In genomic region chr5:37847978-37848425, GRCh38 we compare ENCODE assay signal across 9 cellular contexts. TPM values are rescaled to one million over a fixed set of nuclear protein-coding genes. Genes with fewer than 3 reads are reported as not detected.
DNase-seq lines count a peak whose midpoint lies in the region; TF ChIP-seq lines count a peak whose summit lies in the region.
"Had no signal": no experiment of that assay in that cellular context is flagged by ENCODE, and none has a peak within 500 bp of the region (broad histone marks: within the 10 kb centered on the region; RNA-seq: fewer than 3 reads in every experiment).

No MANE protein-coding gene starts in this region.

- H3K9me3 ChIP-seq in MG63 (no peaks in the 10 kb centered on the region), smooth muscle cell (replicated peaks; ENCODE audit: low read depth) (no peaks in the 10 kb centered on the region)

- peak overlapping the region; percentile 82 for H3K9ac ChIP-seq in smooth muscle cell (ENCODE audit: low read depth)

- no peaks in the 10 kb centered on the region for H4K20me1 ChIP-seq in smooth muscle cell (ENCODE audit: low read depth)

- H3K79me2 ChIP-seq in smooth muscle cell (ENCODE audit: low read depth): no peaks in the 10 kb centered on the region

- no peak for DNase-seq in activated naive CD4-positive, alpha-beta T cell treated with anti-CD3 and anti-CD28 coated beads for 36 hours
- no peak for DNase-seq in activated naive CD4-positive, alpha-beta T cell treated with anti-CD3 and anti-CD28 coated beads, Interleukin-2, amount 10 ng/mL, durations not matched to agents 7 days and 5 days
- DNase-seq in MG63 (peak; percentile 56), astrocyte of the spinal cord (ENCODE audit: low read depth, low spot score) (peak; percentile 62), smooth muscle cell (lab: John Stamatoyannopoulos, UW; ENCODE audit: unreplicated experiment) (no peak), activated gamma-delta T cell (lab: John Stamatoyannopoulos, UW) (no peak), medulla oblongata (ENCODE audit: extremely low spot score) (no peak), cortex of kidney (lab: John Stamatoyannopoulos, UW) (no peak)
- DNase-seq: DND-41 had no signal

- H2AFZ ChIP-seq in smooth muscle cell (ENCODE audit: low read depth): peak overlapping the region; percentile 6

- H3F3A ChIP-seq in smooth muscle cell (ENCODE audit: low read depth): peaks cover 9% of the 10 kb centered on the region

- CTCF ChIA-PET in activated naive CD4-positive, alpha-beta T cell treated with anti-CD3 and anti-CD28 coated beads for 36 hours (lab: Charles Lee): no interaction called here
- CTCF ChIA-PET in activated naive CD4-positive, alpha-beta T cell treated with anti-CD3 and anti-CD28 coated beads, Interleukin-2, amount 10 ng/mL, durations not matched to agents 7 days and 5 days (lab: Charles Lee): no interaction called here

- H3K4me3 ChIP-seq in MG63: no peak overlapping the region
- no peak overlapping the region for H3K4me3 ChIP-seq in astrocyte of the spinal cord (ENCODE audit: low read depth, low read length)
- no peak overlapping the region for H3K4me3 ChIP-seq in smooth muscle cell

- H3K27me3 ChIP-seq in MG63 (no peaks in the 10 kb centered on the region), smooth muscle cell (ENCODE audit: low read depth) (no peaks in the 10 kb centered on the region)

- H3K4me3 Mint-ChIP-seq in activated naive CD4-positive, alpha-beta T cell treated with anti-CD3 and anti-CD28 coated beads for 36 hours: no peak overlapping the region
- no peak overlapping the region for H3K4me3 Mint-ChIP-seq in activated naive CD4-positive, alpha-beta T cell treated with anti-CD3 and anti-CD28 coated beads, Interleukin-2, amount 10 ng/mL, durations not matched to agents 7 days and 5 days

- no peaks in the 10 kb centered on the region for H3K9me3 Mint-ChIP-seq in activated naive CD4-positive, alpha-beta T cell treated with anti-CD3 and anti-CD28 coated beads for 36 hours
- no peaks in the 10 kb centered on the region for H3K9me3 Mint-ChIP-seq in activated naive CD4-positive, alpha-beta T cell treated with anti-CD3 and anti-CD28 coated beads, Interleukin-2, amount 10 ng/mL, durations not matched to agents 7 days and 5 days

- TF ChIP-seq CTCF in astrocyte of the spinal cord (IDR thresholded peaks at IDR 0.05; ENCODE audit: low read depth, low read length) (no peak), smooth muscle cell (IDR thresholded peaks at IDR 0.05; ENCODE audit: borderline replicate concordance, insufficient read depth, poor library complexity, severe bottlenecking) (no peak)

- H3K27me3 Mint-ChIP-seq in activated naive CD4-positive, alpha-beta T cell treated with anti-CD3 and anti-CD28 coated beads for 36 hours (ENCODE audit: low read depth): peaks cover 16% of the 10 kb centered on the region
- H3K27me3 Mint-ChIP-seq in activated naive CD4-positive, alpha-beta T cell treated with anti-CD3 and anti-CD28 coated beads, Interleukin-2, amount 10 ng/mL, durations not matched to agents 7 days and 5 days: peaks cover 19% of the 10 kb centered on the region

- in situ Hi-C loops in astrocyte of the spinal cord (cut with HindIII; ENCODE audit: low sequenced_read_pairs): no loop called here

- H3K36me3 ChIP-seq in MG63 (no peaks in the 10 kb centered on the region), smooth muscle cell (ENCODE audit: low read depth) (no peaks in the 10 kb centered on the region)

- H3K4me1 Mint-ChIP-seq in activated naive CD4-positive, alpha-beta T cell treated with anti-CD3 and anti-CD28 coated beads for 36 hours (ENCODE audit: low read depth): no peaks in the 10 kb centered on the region
- H3K4me1 Mint-ChIP-seq in activated naive CD4-positive, alpha-beta T cell treated with anti-CD3 and anti-CD28 coated beads, Interleukin-2, amount 10 ng/mL, durations not matched to agents 7 days and 5 days: no peaks in the 10 kb centered on the region

- H3K36me3 Mint-ChIP-seq in activated naive CD4-positive, alpha-beta T cell treated with anti-CD3 and anti-CD28 coated beads for 36 hours (ENCODE audit: low read depth): no peaks in the 10 kb centered on the region
- H3K36me3 Mint-ChIP-seq in activated naive CD4-positive, alpha-beta T cell treated with anti-CD3 and anti-CD28 coated beads, Interleukin-2, amount 10 ng/mL, durations not matched to agents 7 days and 5 days: no peaks in the 10 kb centered on the region

- intact Hi-C loops in activated naive CD4-positive, alpha-beta T cell treated with anti-CD3 and anti-CD28 coated beads for 36 hours (cut with micrococcal nuclease): no loop called here

- peak overlapping the region; percentile 52 for H3K4me2 ChIP-seq in smooth muscle cell

- 2% methylated on average over 3 of the region's 3 CpGs for WGBS in smooth muscle cell (ENCODE audit: low lambda C conversion rate)

- peak overlapping the region; percentile 30 for H3K27ac Mint-ChIP-seq in activated naive CD4-positive, alpha-beta T cell treated with anti-CD3 and anti-CD28 coated beads for 36 hours
- no peak overlapping the region for H3K27ac Mint-ChIP-seq in activated naive CD4-positive, alpha-beta T cell treated with anti-CD3 and anti-CD28 coated beads, Interleukin-2, amount 10 ng/mL, durations not matched to agents 7 days and 5 days

- H3K27ac ChIP-seq in smooth muscle cell (ENCODE audit: low read depth): peak overlapping the region; percentile 96

- peaks cover 10% of the 10 kb centered on the region for H3K4me1 ChIP-seq in smooth muscle cell (ENCODE audit: low read depth)

RNA-seq across cellular contexts. Expression of gene GDNF, which starts 8.2 kb away (rescaled TPM):
- not detected for total RNA-seq in activated naive CD4-positive, alpha-beta T cell treated with anti-CD3 and anti-CD28 coated beads for 36 hours
- total RNA-seq in MG63 (2014; rRNA removed; shearing (Covaris generic); ENCODE audit: low replicate concordance): not detected in 2 replicates
- total RNA-seq in smooth muscle cell: 18.8 and 20.8 TPM in 2 replicates
- 11.5 and 12.9 TPM in 2 replicates for polyA plus RNA-seq in smooth muscle cell

Comparison
In these comparisons a context has a peak if more than half of its experiments do, and no peak if none do; other contexts are left out.
1. DNase-seq: peak in MG63 (single experiment) and astrocyte of the spinal cord (single experiment); none in activated naive CD4-positive, alpha-beta T cell treated with anti-CD3 and anti-CD28 coated beads for 36 hours (single experiment), activated naive CD4-positive, alpha-beta T cell treated with anti-CD3 and anti-CD28 coated beads, Interleukin-2, amount 10 ng/mL, durations not matched to agents 7 days and 5 days (single experiment), smooth muscle cell (single experiment), activated gamma-delta T cell (single experiment), medulla oblongata (single experiment) and cortex of kidney (single experiment).
2. RNA of gene GDNF, which starts 8.2 kb away (total RNA-seq): 18.8 to 20.8 TPM in smooth muscle cell; not detected in activated naive CD4-positive, alpha-beta T cell treated with anti-CD3 and anti-CD28 coated beads for 36 hours and not detected in MG63; every median in the first group is over 10 times any median in the second.